22 cellular contexts compared by ENCODE assay signal in the genomic region with DNA sequence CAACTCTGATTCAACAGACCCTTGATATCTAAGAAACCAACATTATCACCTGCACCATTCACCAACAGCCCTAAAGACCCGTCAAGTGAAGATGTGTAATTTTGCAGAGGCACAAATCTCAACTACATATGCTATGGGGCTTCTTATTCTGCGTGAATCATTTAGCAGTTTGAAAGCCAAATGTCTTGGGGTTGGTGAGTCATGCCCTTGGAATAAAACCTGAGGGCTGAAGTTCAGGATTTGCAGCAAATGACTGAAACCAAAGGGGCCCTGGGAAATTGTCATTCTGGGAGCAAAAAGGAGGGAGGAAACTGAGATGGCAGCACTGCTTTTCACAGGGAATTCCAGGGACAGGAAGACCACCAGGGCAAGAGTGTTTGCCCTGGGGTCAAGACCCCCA.
DNase-seq lines count a peak whose midpoint lies in the region; ATAC-seq and TF ChIP-seq lines count a peak whose summit lies in the region.
"Had no signal": no experiment of that assay in that cellular context is flagged by ENCODE, and none has a peak within 500 bp of the region (broad histone marks: within the 10 kb centered on the region; RNA-seq: fewer than 3 reads in every experiment).

No MANE protein-coding gene starts in this region.

- H3K79me2 ChIP-seq in GM23248 (ENCODE audit: insufficient read depth): no peaks in the 10 kb centered on the region

- intact Hi-C loops in naive thymus-derived CD4-positive, alpha-beta T cell (cut with micrococcal nuclease): no loop called here

- H3K4me1 ChIP-seq in GM23248 (ENCODE audit: insufficient read depth): peaks cover 13% of the 10 kb centered on the region
- no peaks in the 10 kb centered on the region for H3K4me1 ChIP-seq in naive thymus-derived CD4-positive, alpha-beta T cell (ENCODE audit: control insufficient read depth in 2 of 2, insufficient read depth in 2 of 2, low read length in 2 of 2)
- H3K4me1 ChIP-seq: BE2C, prostate gland had no signal

- H3K9ac ChIP-seq in GM23248: no peak overlapping the region

- POLR2A ChIA-PET in naive thymus-derived CD4-positive, alpha-beta T cell (lab: Charles Lee): no interaction called here

- peak overlapping the region; percentile 15 for H3K4me2 ChIP-seq in GM23248 (ENCODE audit: unreplicated experiment)

- H3K27ac ChIP-seq in GM23248: no peak overlapping the region
- no peak overlapping the region for H3K27ac ChIP-seq in naive thymus-derived CD4-positive, alpha-beta T cell (ENCODE audit: low read depth, low read length)
- H3K27ac ChIP-seq: HL-60, prostate gland, VCaP had no signal

- H3K9me3 Mint-ChIP-seq in naive thymus-derived CD4-positive, alpha-beta T cell: peaks cover 0 to 15% (median 4%) of the 10 kb centered on the region in 11 donors

- H3K27me3 ChIP-seq in GM23248 (replicated peaks; ENCODE audit: insufficient read depth): no peaks in the 10 kb centered on the region
- H3K27me3 ChIP-seq in naive thymus-derived CD4-positive, alpha-beta T cell (ENCODE audit: control insufficient read depth in 2 of 2, insufficient read depth in 2 of 2, low read length in 2 of 2): no peaks in the 10 kb centered on the region
- H3K27me3 ChIP-seq: BE2C had no signal

- H3K4me3 ChIP-seq in GM23248: no peak overlapping the region
- H3K4me3 ChIP-seq in fibroblast of villous mesenchyme (ENCODE audit: low read depth, low read length): no peak overlapping the region
- no peak overlapping the region for H3K4me3 ChIP-seq in naive thymus-derived CD4-positive, alpha-beta T cell (ENCODE audit: low read length)
- H3K4me3 ChIP-seq: prostate gland had no signal

- H3K4me1 Mint-ChIP-seq in naive thymus-derived CD4-positive, alpha-beta T cell: no peaks in the 10 kb centered on the region
- H3K4me1 Mint-ChIP-seq: T-helper 17 cell had no signal

- H3K27ac Mint-ChIP-seq in naive thymus-derived CD4-positive, alpha-beta T cell: no peak overlapping the region
- H3K27ac Mint-ChIP-seq: nephron, T-helper 17 cell had no signal

- peaks cover 10 to 31% (median 21%) of the 10 kb centered on the region in 5 donors for H3K27me3 Mint-ChIP-seq in naive thymus-derived CD4-positive, alpha-beta T cell

- no peaks in the 10 kb centered on the region for H3F3A ChIP-seq in GM23248 (ENCODE audit: insufficient read depth)

- DNase-seq in GM23248 (peak; percentile 86), RPMI7951 (ENCODE audit: low read depth) (peak; percentile 58), fibroblast of villous mesenchyme (ENCODE audit: low read depth) (peak; percentile 27), stromal cell of bone marrow (ENCODE audit: low read depth) (peak; percentile 54)
- no peak for DNase-seq in naive thymus-derived CD4-positive, alpha-beta T cell
- DNase-seq: activated CD4-positive, alpha-beta T cell treated with anti-CD3 and anti-CD28 coated beads, Interleukin-2, amount 50 U/mL, for 1 hour; activated CD8-positive, alpha-beta memory T cell treated with anti-CD3 and anti-CD28 coated beads, Interleukin-2, amount 50 U/mL, for 4 hours; BE2C; COR-L47; DMS79 treated with DMSO at 0.1 percent for 48 hours; hypothalamus; kidney; NCI-H1694 treated with DMSO at 0.1 percent for 48 hours; NCI-H748 treated with DMSO at 0.1 percent for 48 hours; stimulated activated naive CD4-positive, alpha-beta T cell; T-helper 17 cell had no signal

- no peak overlapping the region for H2AFZ ChIP-seq in GM23248

- CTCF ChIA-PET in naive thymus-derived CD4-positive, alpha-beta T cell (lab: Charles Lee): no interaction called here

- ATAC-seq in naive thymus-derived CD4-positive, alpha-beta T cell: no peak
- ATAC-seq in GM19023 (IDR thresholded peaks at IDR 0.05; ENCODE audit: unreplicated experiment): no peak
- no peak for ATAC-seq in HG02642 (IDR thresholded peaks at IDR 0.05; ENCODE audit: poor library complexity, unreplicated experiment)
- ATAC-seq: T-helper 17 cell had no signal

- no peak overlapping the region for H3K4me3 Mint-ChIP-seq in naive thymus-derived CD4-positive, alpha-beta T cell
- H3K4me3 Mint-ChIP-seq: nephron, T-helper 17 cell had no signal

- WGBS in GM23248 (ENCODE audit: low coverage in 1 of 2, low lambda C conversion rate in 2 of 2, missing lambda C conversion rate in 2 of 2), 2 experiments: 0 to 2% methylated on average over 2 of the region's 2 CpGs

- no peaks in the 10 kb centered on the region for H3K36me3 Mint-ChIP-seq in naive thymus-derived CD4-positive, alpha-beta T cell

- H3K9me3 ChIP-seq in GM23248 (ENCODE audit: low read depth): no peaks in the 10 kb centered on the region
- no peaks in the 10 kb centered on the region for H3K9me3 ChIP-seq in naive thymus-derived CD4-positive, alpha-beta T cell (ENCODE audit: control insufficient read depth in 2 of 3, low read length in 3 of 3)
- H3K9me3 ChIP-seq: BE2C, prostate gland had no signal

- no peaks in the 10 kb centered on the region for H3K36me3 ChIP-seq in GM23248 (ENCODE audit: low read depth)
- H3K36me3 ChIP-seq in naive thymus-derived CD4-positive, alpha-beta T cell (ENCODE audit: control insufficient read depth in 2 of 3, insufficient read depth in 3 of 3, low read length in 3 of 3): no peaks in the 10 kb centered on the region
- H3K36me3 ChIP-seq: BE2C, prostate gland had no signal

- no peaks in the 10 kb centered on the region for H4K20me1 ChIP-seq in GM23248 (ENCODE audit: insufficient read depth)

- no peaks in the 10 kb centered on the region for H3K9me2 ChIP-seq in GM23248 (ENCODE audit: insufficient read depth)

- in situ Hi-C loops in GM23248 (cut with MboI): no loop called here

- TF ChIP-seq CTCF in fibroblast of villous mesenchyme (IDR thresholded peaks at IDR 0.05; ENCODE audit: insufficient read depth, low read depth, low read length): no peak

Comparison
In these comparisons a context has a peak if more than half of its experiments do, and no peak if none do; other contexts are left out.
1. DNase-seq: peak in GM23248 (single experiment), RPMI7951 (single experiment), fibroblast of villous mesenchyme (single experiment) and stromal cell of bone marrow (single experiment); none in naive thymus-derived CD4-positive, alpha-beta T cell (0 of 9).